Comparison of ENCODE assay signal across 20 cellular contexts in the genomic region with DNA sequence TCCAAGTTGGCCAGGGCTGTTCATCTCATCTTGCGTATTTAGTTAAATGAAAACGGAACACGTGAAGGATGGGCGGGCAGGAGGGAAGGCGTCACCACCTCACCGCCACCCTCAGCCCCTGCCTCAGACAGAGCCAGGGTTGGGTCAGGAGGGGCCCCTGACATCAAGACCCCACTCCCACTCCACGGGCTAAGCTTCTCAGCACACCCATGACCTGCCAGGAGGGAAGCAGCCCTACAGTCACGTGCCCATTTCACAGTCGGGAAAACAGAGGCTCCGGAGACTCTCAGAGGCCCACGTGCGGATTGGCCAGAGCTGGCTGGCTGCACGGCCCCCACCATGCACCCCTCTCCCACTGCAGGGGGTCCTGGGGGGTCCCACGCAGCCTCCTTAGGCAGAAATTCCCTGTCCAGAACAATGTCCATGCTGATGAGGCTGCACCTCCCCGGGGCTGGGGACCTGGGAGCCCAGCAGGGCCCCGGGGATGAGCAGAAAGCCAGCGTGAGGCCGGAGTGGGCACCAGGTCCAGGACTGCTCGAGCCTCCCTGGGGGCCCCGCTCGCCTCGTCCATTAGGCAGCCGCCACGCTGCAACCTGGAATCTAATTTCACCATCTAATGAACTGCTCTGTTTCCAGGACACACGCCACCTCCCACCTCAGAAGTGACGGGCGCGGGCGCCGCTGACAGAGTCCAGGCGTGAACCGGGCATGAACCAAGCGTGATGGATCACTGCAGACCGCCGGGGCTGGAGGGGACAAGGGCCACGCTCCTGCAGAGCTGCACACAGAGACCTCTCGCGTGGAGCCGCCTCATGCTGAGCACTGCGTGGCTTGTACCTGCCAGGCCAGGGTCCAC. TPM values are rescaled to one million over a fixed set of nuclear protein-coding genes. Genes with fewer than 3 reads are reported as not detected.
DNase-seq lines count a peak whose midpoint lies in the region; ATAC-seq and TF ChIP-seq lines count a peak whose summit lies in the region.
"Had no signal": no experiment of that assay in that cellular context is flagged by ENCODE, and none has a peak within 500 bp of the region (broad histone marks: within the 10 kb centered on the region; RNA-seq: fewer than 3 reads in every experiment).

No MANE protein-coding gene starts in this region.

- H3K27ac ChIP-seq in neuronal stem cell (replicated peaks; ENCODE audit: low read length), result no peak overlapping the region
- H3K27ac ChIP-seq: 22Rv1, PC-9, VCaP had no signal

- H2BK15ac ChIP-seq in neuronal stem cell (ENCODE audit: low read length), result no peak overlapping the region

- no peaks in the 10 kb centered on the region for H3K9me3 Mint-ChIP-seq in activated naive CD4-positive, alpha-beta T cell treated with anti-CD3 and anti-CD28 coated beads, Interleukin-2, amount 50 U/mL, for 72 hours
- H3K9me3 Mint-ChIP-seq: activated T-helper 17 cell treated with anti-CD3 and anti-CD28 coated beads, Interleukin-2, amount 50 U/mL, for 72 hours; naive thymus-derived CD4-positive, alpha-beta T cell; stimulated activated effector memory CD8-positive, alpha-beta T cell treated with anti-CD3 and anti-CD28 coated beads, Interleukin-12 subunit alpha, Interleukin-12 subunit beta, amount 100 ng/mL, for 72 hours had no signal

- H2AK5ac ChIP-seq in neuronal stem cell (ENCODE audit: low read depth, low read length), result no peak overlapping the region

- H3K9ac ChIP-seq in neuronal stem cell (ENCODE audit: low read depth, low read length, poor library complexity), result no peak overlapping the region

- H3K14ac ChIP-seq in neuronal stem cell (ENCODE audit: low read length), result no peak overlapping the region

- no peaks in the 10 kb centered on the region for H3K9me3 ChIP-seq in neuronal stem cell (replicated peaks in 1 of 2; ENCODE audit: control insufficient read depth in 2 of 2, insufficient read depth in 1 of 2, low read depth in 1 of 2, low read length in 2 of 2)

- H3K36me3 Mint-ChIP-seq in activated naive CD4-positive, alpha-beta T cell treated with anti-CD3 and anti-CD28 coated beads, Interleukin-2, amount 50 U/mL, for 72 hours, result no peaks in the 10 kb centered on the region
- H3K36me3 Mint-ChIP-seq: CD4-positive, CD25-positive, alpha-beta regulatory T cell; naive thymus-derived CD4-positive, alpha-beta T cell; stimulated activated effector memory CD8-positive, alpha-beta T cell treated with anti-CD3 and anti-CD28 coated beads, Interleukin-12 subunit alpha, Interleukin-12 subunit beta, amount 100 ng/mL, for 72 hours had no signal

- peak overlapping the region; percentile 53 for H4K91ac ChIP-seq in neuronal stem cell (ENCODE audit: low read depth, low read length, poor library complexity)

- peak overlapping the region; percentile 48 for H3K18ac ChIP-seq in neuronal stem cell (ENCODE audit: low read length)

- H3K79me1 ChIP-seq in neuronal stem cell (ENCODE audit: low read depth, low read length), result peaks cover 39% of the 10 kb centered on the region

- WGBS in neuronal stem cell (ENCODE audit: extremely low coverage in 2 of 2, insufficient read length in 2 of 2, insufficient replicate concordance in 1 of 2), 2 donors, result no CpG with 5 or more reads among the region's 40 CpGs

- no peak overlapping the region for H3K4me3 ChIP-seq in fibroblast of the aortic adventitia (ENCODE audit: low read depth, low read length)
- no peak overlapping the region for H3K4me3 ChIP-seq in neuronal stem cell (ENCODE audit: low read length in 2 of 2)
- H3K4me3 ChIP-seq: lung, PC-9 had no signal

- no peak overlapping the region for H4K8ac ChIP-seq in neuronal stem cell (ENCODE audit: low read depth, low read length)

- H3K36me3 ChIP-seq in neuronal stem cell (replicated peaks in 1 of 2; ENCODE audit: control insufficient read depth in 2 of 2, insufficient read depth in 2 of 2, low read length in 2 of 2), result peaks cover 0 to 32% of the 10 kb centered on the region in 2 donors

- peaks cover 20 to 36% of the 10 kb centered on the region in 2 donors for H3K4me1 ChIP-seq in neuronal stem cell (ENCODE audit: control insufficient read depth in 2 of 2, insufficient read depth in 1 of 2, low read depth in 1 of 2, low read length in 2 of 2)

- H2BK5ac ChIP-seq in neuronal stem cell (ENCODE audit: low read length), result no peak overlapping the region

- H3K27ac Mint-ChIP-seq in activated naive CD4-positive, alpha-beta T cell treated with anti-CD3 and anti-CD28 coated beads, Interleukin-2, amount 50 U/mL, for 72 hours, result no peak overlapping the region
- H3K27ac Mint-ChIP-seq: activated T-helper 17 cell treated with anti-CD3 and anti-CD28 coated beads, Interleukin-2, amount 50 U/mL, for 72 hours; progenitor cell of endocrine pancreas; stimulated activated effector memory CD8-positive, alpha-beta T cell treated with anti-CD3 and anti-CD28 coated beads, Interleukin-12 subunit alpha, Interleukin-12 subunit beta, amount 100 ng/mL, for 72 hours had no signal

- no peak overlapping the region for H2AFZ ChIP-seq in neuronal stem cell (ENCODE audit: low read length)
- H2AFZ ChIP-seq: PC-9 had no signal

- H3K27me3 ChIP-seq in neuronal stem cell (ENCODE audit: control insufficient read depth in 3 of 3, insufficient read depth in 3 of 3, low read depth in 1 of 3, low read length in 3 of 3), result no peaks in the 10 kb centered on the region

- no peak for ATAC-seq in activated naive CD4-positive, alpha-beta T cell treated with anti-CD3 and anti-CD28 coated beads, Interleukin-2, amount 50 U/mL, for 72 hours
- no peak for ATAC-seq in HG02610 (IDR thresholded peaks at IDR 0.05; ENCODE audit: unreplicated experiment)
- ATAC-seq: activated T-helper 17 cell treated with anti-CD3 and anti-CD28 coated beads, Interleukin-2, amount 50 U/mL, for 72 hours; naive thymus-derived CD4-positive, alpha-beta T cell; stimulated activated effector memory CD8-positive, alpha-beta T cell treated with anti-CD3 and anti-CD28 coated beads, Interleukin-12 subunit alpha, Interleukin-12 subunit beta, amount 100 ng/mL, for 72 hours had no signal

- no peak for TF ChIP-seq CTCF in fibroblast of the aortic adventitia (IDR thresholded peaks at IDR 0.05; ENCODE audit: insufficient read depth, low read length)

- H2BK12ac ChIP-seq in neuronal stem cell (ENCODE audit: low read length), result no peak overlapping the region

- no peak overlapping the region for H3K4ac ChIP-seq in neuronal stem cell (ENCODE audit: low read length)

- no peak overlapping the region for H2BK120ac ChIP-seq in neuronal stem cell (ENCODE audit: low read depth, low read length)

- H3K4me2 ChIP-seq in neuronal stem cell (ENCODE audit: insufficient read depth, low read length, poor library complexity, severe bottlenecking), result no peak overlapping the region

- H3K23ac ChIP-seq in neuronal stem cell (ENCODE audit: low read depth, low read length, poor library complexity), result peak overlapping the region; percentile 68

- DNase-seq in DMS 273 (lab: John Stamatoyannopoulos, UW; ENCODE audit: unreplicated experiment) (peak; percentile 46), DMS 273 treated with DMSO at 0.1 percent for 48 hours (lab: John Stamatoyannopoulos, UW) (no peak), NCI-H69 (lab: John Stamatoyannopoulos, UW) (peak; percentile 58), fibroblast of the aortic adventitia (ENCODE audit: low read depth) (peak; percentile 10), neuronal stem cell (ENCODE audit: low spot score) (no peak)
- no peak for DNase-seq in activated naive CD4-positive, alpha-beta T cell treated with anti-CD3 and anti-CD28 coated beads, Interleukin-2, amount 50 U/mL, for 72 hours (ENCODE audit: low spot score in 2 of 2)
- no peak for DNase-seq in activated T-cell treated with anti-CD3 and anti-CD28 coated beads, Interleukin-2, amount 50 U/mL, for 1 hour
- DNase-seq: CD4-positive, CD25-positive, alpha-beta regulatory T cell; naive thymus-derived CD4-positive, alpha-beta T cell; NCI-H1105 treated with DMSO at 0.1 percent for 48 hours; NCI-H510A; PC-9; trophoblast cell had no signal

RNA-seq across cellular contexts. Expression of a gene that starts 15.8 kb away (rescaled TPM):
- total RNA-seq in fibroblast of the aortic adventitia (ENCODE audit: low replicate concordance), result not detected in 2 replicates
- polyA plus RNA-seq in neuronal stem cell (2013, experiment 1 of 2), result 79.3 TPM
- polyA plus RNA-seq in neuronal stem cell (2013, experiment 2 of 2), result 73.4 TPM
- under 1 TPM in 1 of 2 donors, not detected in 1; 0.33 TPM for total RNA-seq in activated naive CD4-positive, alpha-beta T cell treated with anti-CD3 and anti-CD28 coated beads, Interleukin-2, amount 50 U/mL, for 72 hours
- total RNA-seq: PC-9 had no signal
- polyA plus RNA-seq: naive thymus-derived CD4-positive, alpha-beta T cell had no signal

RNA-seq across cellular contexts. Expression of a gene that starts 42.2 kb away (rescaled TPM):
- total RNA-seq in fibroblast of the aortic adventitia (ENCODE audit: low replicate concordance), result 0.18 TPM in 1 of 2 replicates, not detected in the other
- polyA plus RNA-seq in neuronal stem cell (2013, experiment 1 of 2), result 0.57 TPM
- polyA plus RNA-seq in neuronal stem cell (2013, experiment 2 of 2), result 0.96 TPM
- 1 to 10 TPM in 1 of 2 donors, under 1 TPM in 1; 0.14 to 3.1 TPM for total RNA-seq in activated naive CD4-positive, alpha-beta T cell treated with anti-CD3 and anti-CD28 coated beads, Interleukin-2, amount 50 U/mL, for 72 hours

Comparison
In these comparisons a context has a peak if more than half of its experiments do, and no peak if none do; other contexts are left out.
1. DNase-seq: peak in DMS 273 (single experiment), NCI-H69 (single experiment) and fibroblast of the aortic adventitia (single experiment); none in DMS 273 treated with DMSO at 0.1 percent for 48 hours (single experiment), neuronal stem cell (single experiment), activated naive CD4-positive, alpha-beta T cell treated with anti-CD3 and anti-CD28 coated beads, Interleukin-2, amount 50 U/mL, for 72 hours (0 of 2) and activated T-cell treated with anti-CD3 and anti-CD28 coated beads, Interleukin-2, amount 50 U/mL, for 1 hour (single experiment).